ENCODE assay signal across 1 cellular context in the genomic region with DNA sequence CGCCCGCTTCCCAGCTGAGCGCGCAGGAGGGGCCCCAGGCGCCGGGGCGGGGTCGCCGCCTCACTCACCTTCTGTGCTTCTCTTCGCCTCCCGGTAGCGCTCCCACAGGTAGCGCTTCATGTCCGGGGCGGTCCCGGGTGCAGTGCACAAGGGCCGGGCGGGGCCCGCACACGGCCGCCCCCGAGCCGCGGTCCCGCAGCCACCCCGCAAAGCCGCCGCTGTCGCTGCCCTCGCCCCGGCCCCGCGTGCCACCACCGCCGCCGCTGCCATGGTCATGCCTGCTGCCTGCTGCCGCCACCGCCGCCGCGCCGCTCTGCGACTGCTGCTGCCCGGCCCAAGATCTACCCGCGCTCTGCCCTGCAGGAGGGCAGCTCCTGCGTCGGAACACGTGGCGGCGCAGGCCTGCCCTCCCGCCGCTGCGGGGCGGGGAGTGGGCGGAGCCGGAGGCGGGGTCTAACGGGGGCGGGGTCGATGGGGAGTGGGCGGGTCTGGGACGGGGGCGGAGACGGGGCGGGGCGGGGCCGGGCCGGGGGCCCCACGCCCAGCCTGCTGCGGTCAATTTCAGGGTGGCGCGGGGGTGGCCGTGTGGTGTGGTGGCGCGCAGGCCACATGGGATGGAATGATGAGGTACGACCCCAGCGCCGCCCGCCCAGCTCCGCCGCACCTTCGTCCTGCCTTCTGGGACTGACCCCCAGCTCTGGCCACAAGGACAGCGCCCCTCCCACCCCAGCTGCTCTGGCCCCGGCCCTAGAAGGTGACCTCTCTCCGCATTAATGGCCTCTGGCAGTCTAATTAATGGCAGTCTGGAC.
TF ChIP-seq lines count a peak whose summit lies in the region.

A gene (minus strand): TSS at position 354 of the 809 bp plus-strand sequence. CDS start 78 bp downstream, at position 276.

TF ChIP-seq in GM12878, 131 proteins besides CTCF, POLR2A, EP300 and RAD21 (continued from another document and continues in another):
- TF ChIP-seq, protein P1, sequence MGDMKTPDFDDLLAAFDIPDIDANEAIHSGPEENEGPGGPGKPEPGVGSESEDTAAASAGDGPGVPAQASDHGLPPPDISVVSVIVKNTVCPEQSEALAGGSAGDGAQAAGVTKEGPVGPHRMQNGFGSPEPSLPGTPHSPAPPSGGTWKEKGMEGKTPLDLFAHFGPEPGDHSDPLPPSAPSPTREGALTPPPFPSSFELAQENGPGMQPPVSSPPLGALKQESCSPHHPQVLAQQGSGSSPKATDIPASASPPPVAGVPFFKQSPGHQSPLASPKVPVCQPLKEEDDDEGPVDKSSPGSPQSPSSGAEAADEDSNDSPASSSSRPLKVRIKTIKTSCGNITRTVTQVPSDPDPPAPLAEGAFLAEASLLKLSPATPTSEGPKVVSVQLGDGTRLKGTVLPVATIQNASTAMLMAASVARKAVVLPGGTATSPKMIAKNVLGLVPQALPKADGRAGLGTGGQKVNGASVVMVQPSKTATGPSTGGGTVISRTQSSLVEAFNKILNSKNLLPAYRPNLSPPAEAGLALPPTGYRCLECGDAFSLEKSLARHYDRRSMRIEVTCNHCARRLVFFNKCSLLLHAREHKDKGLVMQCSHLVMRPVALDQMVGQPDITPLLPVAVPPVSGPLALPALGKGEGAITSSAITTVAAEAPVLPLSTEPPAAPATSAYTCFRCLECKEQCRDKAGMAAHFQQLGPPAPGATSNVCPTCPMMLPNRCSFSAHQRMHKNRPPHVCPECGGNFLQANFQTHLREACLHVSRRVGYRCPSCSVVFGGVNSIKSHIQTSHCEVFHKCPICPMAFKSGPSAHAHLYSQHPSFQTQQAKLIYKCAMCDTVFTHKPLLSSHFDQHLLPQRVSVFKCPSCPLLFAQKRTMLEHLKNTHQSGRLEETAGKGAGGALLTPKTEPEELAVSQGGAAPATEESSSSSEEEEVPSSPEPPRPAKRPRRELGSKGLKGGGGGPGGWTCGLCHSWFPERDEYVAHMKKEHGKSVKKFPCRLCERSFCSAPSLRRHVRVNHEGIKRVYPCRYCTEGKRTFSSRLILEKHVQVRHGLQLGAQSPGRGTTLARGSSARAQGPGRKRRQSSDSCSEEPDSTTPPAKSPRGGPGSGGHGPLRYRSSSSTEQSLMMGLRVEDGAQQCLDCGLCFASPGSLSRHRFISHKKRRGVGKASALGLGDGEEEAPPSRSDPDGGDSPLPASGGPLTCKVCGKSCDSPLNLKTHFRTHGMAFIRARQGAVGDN (IDR thresholded peaks at IDR 0.05), result peak; percentile 90
- TF ChIP-seq TCF7 (IDR thresholded peaks at IDR 0.05; ENCODE audit: borderline replicate concordance) (no peak), WRNIP1 (IDR thresholded peaks at IDR 0.05; ENCODE audit: borderline replicate concordance, low read depth, low read length) (no peak), FOS (IDR thresholded peaks at IDR 0.05; ENCODE audit: borderline replicate concordance, extremely low read depth, insufficient read length) (no peak), ZNF207 (IDR thresholded peaks at IDR 0.05; ENCODE audit: borderline replicate concordance) (no peak), NFXL1 (IDR thresholded peaks at IDR 0.05; ENCODE audit: borderline replicate concordance) (0 out of 2 replicates have a peak, but pooled peaks have one; percentile 46), EGR1 (IDR thresholded peaks at IDR 0.05; ENCODE audit: borderline replicate concordance in 1 of 2, low read depth in 2 of 2, low read length in 2 of 2) (peak in 1 of 2 experiments; percentile 76; a peak in 2 of 3 replicates), GATAD2B (conservative IDR thresholded peaks at IDR 0.05; ENCODE audit: low read depth) (peak; percentile 97), IRF4 (IDR thresholded peaks at IDR 0.05; ENCODE audit: low read depth, low read length) (no peak), DPF2 (IDR thresholded peaks at IDR 0.05) (peak; percentile 92; the same call in 1 of the 2 replicates), NFIC (IDR thresholded peaks at IDR 0.05; ENCODE audit: low read depth, low read length) (no peak), NR2F1 (conservative IDR thresholded peaks at IDR 0.05) (peak; percentile 61), SMARCA5 (IDR thresholded peaks at IDR 0.05) (peak; percentile 91), ESRRA (IDR thresholded peaks at IDR 0.05; ENCODE audit: low read length) (no peak), POLR2AphosphoS2 (IDR thresholded peaks at IDR 0.05; ENCODE audit: low read depth, low read length) (peak; percentile 50; the same call in 1 of the 2 replicates), CHD4 (IDR thresholded peaks at IDR 0.05) (no peak), CBFB (IDR thresholded peaks at IDR 0.05; ENCODE audit: low read depth) (no peak), ZNF24 (IDR thresholded peaks at IDR 0.05) (no peak), SREBF1 (IDR thresholded peaks at IDR 0.05; ENCODE audit: low read length) (no peak), YBX1 (IDR thresholded peaks at IDR 0.05) (no peak), FOXK2 (IDR thresholded peaks at IDR 0.05) (no peak), CHD1 (IDR thresholded peaks at IDR 0.05; ENCODE audit: low read depth, low read length) (no peak), IKZF1 (conservative IDR thresholded peaks at IDR 0.05) (peak; percentile 80), SUZ12 (IDR thresholded peaks at IDR 0.05; ENCODE audit: unreplicated experiment) (no peak)
- TF ChIP-seq, protein P2, sequence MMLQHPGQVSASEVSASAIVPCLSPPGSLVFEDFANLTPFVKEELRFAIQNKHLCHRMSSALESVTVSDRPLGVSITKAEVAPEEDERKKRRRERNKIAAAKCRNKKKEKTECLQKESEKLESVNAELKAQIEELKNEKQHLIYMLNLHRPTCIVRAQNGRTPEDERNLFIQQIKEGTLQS (IDR thresholded peaks at IDR 0.05; ENCODE audit: borderline replicate concordance, extremely low read depth, low read depth, low read length), result no peak
- TF ChIP-seq, protein P3, sequence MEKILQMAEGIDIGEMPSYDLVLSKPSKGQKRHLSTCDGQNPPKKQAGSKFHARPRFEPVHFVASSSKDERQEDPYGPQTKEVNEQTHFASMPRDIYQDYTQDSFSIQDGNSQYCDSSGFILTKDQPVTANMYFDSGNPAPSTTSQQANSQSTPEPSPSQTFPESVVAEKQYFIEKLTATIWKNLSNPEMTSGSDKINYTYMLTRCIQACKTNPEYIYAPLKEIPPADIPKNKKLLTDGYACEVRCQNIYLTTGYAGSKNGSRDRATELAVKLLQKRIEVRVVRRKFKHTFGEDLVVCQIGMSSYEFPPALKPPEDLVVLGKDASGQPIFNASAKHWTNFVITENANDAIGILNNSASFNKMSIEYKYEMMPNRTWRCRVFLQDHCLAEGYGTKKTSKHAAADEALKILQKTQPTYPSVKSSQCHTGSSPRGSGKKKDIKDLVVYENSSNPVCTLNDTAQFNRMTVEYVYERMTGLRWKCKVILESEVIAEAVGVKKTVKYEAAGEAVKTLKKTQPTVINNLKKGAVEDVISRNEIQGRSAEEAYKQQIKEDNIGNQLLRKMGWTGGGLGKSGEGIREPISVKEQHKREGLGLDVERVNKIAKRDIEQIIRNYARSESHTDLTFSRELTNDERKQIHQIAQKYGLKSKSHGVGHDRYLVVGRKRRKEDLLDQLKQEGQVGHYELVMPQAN (conservative IDR thresholded peaks at IDR 0.05), result peak; percentile 95
- TF ChIP-seq, protein P4, sequence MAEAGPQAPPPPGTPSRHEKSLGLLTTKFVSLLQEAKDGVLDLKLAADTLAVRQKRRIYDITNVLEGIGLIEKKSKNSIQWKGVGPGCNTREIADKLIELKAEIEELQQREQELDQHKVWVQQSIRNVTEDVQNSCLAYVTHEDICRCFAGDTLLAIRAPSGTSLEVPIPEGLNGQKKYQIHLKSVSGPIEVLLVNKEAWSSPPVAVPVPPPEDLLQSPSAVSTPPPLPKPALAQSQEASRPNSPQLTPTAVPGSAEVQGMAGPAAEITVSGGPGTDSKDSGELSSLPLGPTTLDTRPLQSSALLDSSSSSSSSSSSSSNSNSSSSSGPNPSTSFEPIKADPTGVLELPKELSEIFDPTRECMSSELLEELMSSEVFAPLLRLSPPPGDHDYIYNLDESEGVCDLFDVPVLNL (IDR thresholded peaks at IDR 0.05; ENCODE audit: low read depth, low read length), result no peak
- TF ChIP-seq, protein P5, sequence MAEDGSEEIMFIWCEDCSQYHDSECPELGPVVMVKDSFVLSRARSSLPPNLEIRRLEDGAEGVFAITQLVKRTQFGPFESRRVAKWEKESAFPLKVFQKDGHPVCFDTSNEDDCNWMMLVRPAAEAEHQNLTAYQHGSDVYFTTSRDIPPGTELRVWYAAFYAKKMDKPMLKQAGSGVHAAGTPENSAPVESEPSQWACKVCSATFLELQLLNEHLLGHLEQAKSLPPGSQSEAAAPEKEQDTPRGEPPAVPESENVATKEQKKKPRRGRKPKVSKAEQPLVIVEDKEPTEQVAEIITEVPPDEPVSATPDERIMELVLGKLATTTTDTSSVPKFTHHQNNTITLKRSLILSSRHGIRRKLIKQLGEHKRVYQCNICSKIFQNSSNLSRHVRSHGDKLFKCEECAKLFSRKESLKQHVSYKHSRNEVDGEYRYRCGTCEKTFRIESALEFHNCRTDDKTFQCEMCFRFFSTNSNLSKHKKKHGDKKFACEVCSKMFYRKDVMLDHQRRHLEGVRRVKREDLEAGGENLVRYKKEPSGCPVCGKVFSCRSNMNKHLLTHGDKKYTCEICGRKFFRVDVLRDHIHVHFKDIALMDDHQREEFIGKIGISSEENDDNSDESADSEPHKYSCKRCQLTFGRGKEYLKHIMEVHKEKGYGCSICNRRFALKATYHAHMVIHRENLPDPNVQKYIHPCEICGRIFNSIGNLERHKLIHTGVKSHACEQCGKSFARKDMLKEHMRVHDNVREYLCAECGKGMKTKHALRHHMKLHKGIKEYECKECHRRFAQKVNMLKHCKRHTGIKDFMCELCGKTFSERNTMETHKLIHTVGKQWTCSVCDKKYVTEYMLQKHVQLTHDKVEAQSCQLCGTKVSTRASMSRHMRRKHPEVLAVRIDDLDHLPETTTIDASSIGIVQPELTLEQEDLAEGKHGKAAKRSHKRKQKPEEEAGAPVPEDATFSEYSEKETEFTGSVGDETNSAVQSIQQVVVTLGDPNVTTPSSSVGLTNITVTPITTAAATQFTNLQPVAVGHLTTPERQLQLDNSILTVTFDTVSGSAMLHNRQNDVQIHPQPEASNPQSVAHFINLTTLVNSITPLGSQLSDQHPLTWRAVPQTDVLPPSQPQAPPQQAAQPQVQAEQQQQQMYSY (CRISPR knock-in tag; IDR thresholded peaks at IDR 0.05), result no peak
- TF ChIP-seq, protein P6, sequence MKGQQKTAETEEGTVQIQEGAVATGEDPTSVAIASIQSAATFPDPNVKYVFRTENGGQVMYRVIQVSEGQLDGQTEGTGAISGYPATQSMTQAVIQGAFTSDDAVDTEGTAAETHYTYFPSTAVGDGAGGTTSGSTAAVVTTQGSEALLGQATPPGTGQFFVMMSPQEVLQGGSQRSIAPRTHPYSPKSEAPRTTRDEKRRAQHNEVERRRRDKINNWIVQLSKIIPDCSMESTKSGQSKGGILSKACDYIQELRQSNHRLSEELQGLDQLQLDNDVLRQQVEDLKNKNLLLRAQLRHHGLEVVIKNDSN (IDR thresholded peaks at IDR 0.05; ENCODE audit: borderline replicate concordance, extremely low read length, insufficient read depth, low read depth, low read length), result peak; percentile 82
- TF ChIP-seq, protein P7, sequence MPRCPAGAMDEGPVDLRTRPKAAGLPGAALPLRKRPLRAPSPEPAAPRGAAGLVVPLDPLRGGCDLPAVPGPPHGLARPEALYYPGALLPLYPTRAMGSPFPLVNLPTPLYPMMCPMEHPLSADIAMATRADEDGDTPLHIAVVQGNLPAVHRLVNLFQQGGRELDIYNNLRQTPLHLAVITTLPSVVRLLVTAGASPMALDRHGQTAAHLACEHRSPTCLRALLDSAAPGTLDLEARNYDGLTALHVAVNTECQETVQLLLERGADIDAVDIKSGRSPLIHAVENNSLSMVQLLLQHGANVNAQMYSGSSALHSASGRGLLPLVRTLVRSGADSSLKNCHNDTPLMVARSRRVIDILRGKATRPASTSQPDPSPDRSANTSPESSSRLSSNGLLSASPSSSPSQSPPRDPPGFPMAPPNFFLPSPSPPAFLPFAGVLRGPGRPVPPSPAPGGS (IDR thresholded peaks at IDR 0.05; ENCODE audit: borderline replicate concordance, insufficient read depth, low read depth, low read length, poor library complexity, severe bottlenecking), result no peak
- TF ChIP-seq, protein P8, sequence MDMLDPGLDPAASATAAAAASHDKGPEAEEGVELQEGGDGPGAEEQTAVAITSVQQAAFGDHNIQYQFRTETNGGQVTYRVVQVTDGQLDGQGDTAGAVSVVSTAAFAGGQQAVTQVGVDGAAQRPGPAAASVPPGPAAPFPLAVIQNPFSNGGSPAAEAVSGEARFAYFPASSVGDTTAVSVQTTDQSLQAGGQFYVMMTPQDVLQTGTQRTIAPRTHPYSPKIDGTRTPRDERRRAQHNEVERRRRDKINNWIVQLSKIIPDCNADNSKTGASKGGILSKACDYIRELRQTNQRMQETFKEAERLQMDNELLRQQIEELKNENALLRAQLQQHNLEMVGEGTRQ (IDR thresholded peaks at IDR 0.05; ENCODE audit: borderline replicate concordance, low read depth, low read length), result peak; percentile 32
- TF ChIP-seq, protein P9, sequence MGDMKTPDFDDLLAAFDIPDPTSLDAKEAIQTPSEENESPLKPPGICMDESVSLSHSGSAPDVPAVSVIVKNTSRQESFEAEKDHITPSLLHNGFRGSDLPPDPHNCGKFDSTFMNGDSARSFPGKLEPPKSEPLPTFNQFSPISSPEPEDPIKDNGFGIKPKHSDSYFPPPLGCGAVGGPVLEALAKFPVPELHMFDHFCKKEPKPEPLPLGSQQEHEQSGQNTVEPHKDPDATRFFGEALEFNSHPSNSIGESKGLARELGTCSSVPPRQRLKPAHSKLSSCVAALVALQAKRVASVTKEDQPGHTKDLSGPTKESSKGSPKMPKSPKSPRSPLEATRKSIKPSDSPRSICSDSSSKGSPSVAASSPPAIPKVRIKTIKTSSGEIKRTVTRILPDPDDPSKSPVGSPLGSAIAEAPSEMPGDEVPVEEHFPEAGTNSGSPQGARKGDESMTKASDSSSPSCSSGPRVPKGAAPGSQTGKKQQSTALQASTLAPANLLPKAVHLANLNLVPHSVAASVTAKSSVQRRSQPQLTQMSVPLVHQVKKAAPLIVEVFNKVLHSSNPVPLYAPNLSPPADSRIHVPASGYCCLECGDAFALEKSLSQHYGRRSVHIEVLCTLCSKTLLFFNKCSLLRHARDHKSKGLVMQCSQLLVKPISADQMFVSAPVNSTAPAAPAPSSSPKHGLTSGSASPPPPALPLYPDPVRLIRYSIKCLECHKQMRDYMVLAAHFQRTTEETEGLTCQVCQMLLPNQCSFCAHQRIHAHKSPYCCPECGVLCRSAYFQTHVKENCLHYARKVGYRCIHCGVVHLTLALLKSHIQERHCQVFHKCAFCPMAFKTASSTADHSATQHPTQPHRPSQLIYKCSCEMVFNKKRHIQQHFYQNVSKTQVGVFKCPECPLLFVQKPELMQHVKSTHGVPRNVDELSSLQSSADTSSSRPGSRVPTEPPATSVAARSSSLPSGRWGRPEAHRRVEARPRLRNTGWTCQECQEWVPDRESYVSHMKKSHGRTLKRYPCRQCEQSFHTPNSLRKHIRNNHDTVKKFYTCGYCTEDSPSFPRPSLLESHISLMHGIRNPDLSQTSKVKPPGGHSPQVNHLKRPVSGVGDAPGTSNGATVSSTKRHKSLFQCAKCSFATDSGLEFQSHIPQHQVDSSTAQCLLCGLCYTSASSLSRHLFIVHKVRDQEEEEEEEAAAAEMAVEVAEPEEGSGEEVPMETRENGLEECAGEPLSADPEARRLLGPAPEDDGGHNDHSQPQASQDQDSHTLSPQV (IDR thresholded peaks at IDR 0.05), result no peak
- TF ChIP-seq, protein P10, sequence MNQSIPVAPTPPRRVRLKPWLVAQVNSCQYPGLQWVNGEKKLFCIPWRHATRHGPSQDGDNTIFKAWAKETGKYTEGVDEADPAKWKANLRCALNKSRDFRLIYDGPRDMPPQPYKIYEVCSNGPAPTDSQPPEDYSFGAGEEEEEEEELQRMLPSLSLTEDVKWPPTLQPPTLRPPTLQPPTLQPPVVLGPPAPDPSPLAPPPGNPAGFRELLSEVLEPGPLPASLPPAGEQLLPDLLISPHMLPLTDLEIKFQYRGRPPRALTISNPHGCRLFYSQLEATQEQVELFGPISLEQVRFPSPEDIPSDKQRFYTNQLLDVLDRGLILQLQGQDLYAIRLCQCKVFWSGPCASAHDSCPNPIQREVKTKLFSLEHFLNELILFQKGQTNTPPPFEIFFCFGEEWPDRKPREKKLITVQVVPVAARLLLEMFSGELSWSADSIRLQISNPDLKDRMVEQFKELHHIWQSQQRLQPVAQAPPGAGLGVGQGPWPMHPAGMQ (IDR thresholded peaks at IDR 0.05; ENCODE audit: borderline replicate concordance), result no peak
